In genomic region chrX:111376897-111377601, GRCh38 we compare ENCODE assay signal across 17 cellular contexts. TPM values are rescaled to one million over a fixed set of nuclear protein-coding genes. Genes with fewer than 3 reads are reported as not detected.
A peak's percentile ranks its signal among the peaks of the same experiment; 100 is the strongest.
DNase-seq lines count a peak whose midpoint lies in the region; ATAC-seq lines count a peak whose summit lies in the region.
"Had no signal": no experiment of that assay in that cellular context is flagged by ENCODE, and none has a peak within 500 bp of the region (broad histone marks: within the 10 kb centered on the region; RNA-seq: fewer than 3 reads in every experiment).

No MANE protein-coding gene starts in this region.

- peaks cover 22% of the 10 kb centered on the region for H3K4me1 ChIP-seq in iPS-15b (ENCODE audit: control insufficient read depth, insufficient read depth, low read length)
- H3K4me1 ChIP-seq: heart left ventricle, left ventricle myocardium inferior had no signal

- peak; percentile 45 for DNase-seq in DMS153 (lab: John Stamatoyannopoulos, UW)
- DNase-seq in NCI-H146 (lab: John Stamatoyannopoulos, UW) = peak; percentile 84
- peak; percentile 97 for DNase-seq in NCI-H748 (lab: John Stamatoyannopoulos, UW; ENCODE audit: unreplicated experiment)
- DNase-seq in AML-193 (lab: John Stamatoyannopoulos, UW) = no peak
- no peak for DNase-seq in occipital lobe (lab: John Stamatoyannopoulos, UW)
- DNase-seq in C1 segment of cervical spinal cord (lab: John Stamatoyannopoulos, UW) = no peak
- DNase-seq: activated B cell treated with CpG ODN at 0.5 μM for 24 hours; activated CD8-positive, alpha-beta memory T cell treated with anti-CD3 and anti-CD28 coated beads, Interleukin-2, amount 10 ng/mL, durations not matched to agents 7 days and 5 days; heart left ventricle; left ventricle myocardium inferior; naive B cell had no signal

- no peak overlapping the region for H3K9ac ChIP-seq in iPS-15b (ENCODE audit: low read depth, low read length)

- peak overlapping the region; percentile 11 for H3K4me3 ChIP-seq in iPS-15b (ENCODE audit: low read depth, low read length)
- H3K4me3 ChIP-seq: coronary artery, heart left ventricle, left ventricle myocardium inferior had no signal

- H3K9me3 ChIP-seq in iPS-15b (ENCODE audit: control insufficient read depth, insufficient read depth, low read length) = no peaks in the 10 kb centered on the region
- H3K9me3 ChIP-seq: heart left ventricle, left ventricle myocardium inferior had no signal

- H3K27me3 ChIP-seq in iPS-15b (ENCODE audit: control insufficient read depth, insufficient read depth, low read length) = no peaks in the 10 kb centered on the region

- ATAC-seq in GM19035 (IDR thresholded peaks at IDR 0.05; ENCODE audit: unreplicated experiment) = no peak
- ATAC-seq: activated CD8-positive, alpha-beta memory T cell treated with anti-CD3 and anti-CD28 coated beads, Interleukin-2, amount 10 ng/mL, durations not matched to agents 7 days and 5 days; esophagus mucosa; heart left ventricle had no signal

- no peaks in the 10 kb centered on the region for H3K36me3 ChIP-seq in iPS-15b (ENCODE audit: control insufficient read depth, insufficient read depth, low read length)
- H3K36me3 ChIP-seq: heart left ventricle, left ventricle myocardium inferior had no signal

RNA-seq across cellular contexts. Expression of gene DCX, which starts 34.9 kb away (rescaled TPM):
- 389 TPM for total RNA-seq in occipital lobe
- total RNA-seq: activated B cell treated with CpG ODN at 0.5 μM for 24 hours; activated CD8-positive, alpha-beta memory T cell treated with anti-CD3 and anti-CD28 coated beads, Interleukin-2, amount 10 ng/mL, durations not matched to agents 7 days and 5 days; RPMI7951; T-helper 1 cell treated with Interleukin-12 subunit alpha and Interleukin-12 subunit beta and Interleukin-4 antibody, amounts not matched to agents 30 ng/mL and 1 ng/mL, for 36 hours had no signal

Comparison
In these comparisons a context has a peak if more than half of its experiments do, and no peak if none do; other contexts are left out.
1. DNase-seq: peak in DMS153 (single experiment), NCI-H146 (single experiment) and NCI-H748 (single experiment); none in AML-193 (0 of 2), occipital lobe (single experiment) and C1 segment of cervical spinal cord (0 of 14).